ENCODE assay signal across 17 cellular contexts in the genomic region with DNA sequence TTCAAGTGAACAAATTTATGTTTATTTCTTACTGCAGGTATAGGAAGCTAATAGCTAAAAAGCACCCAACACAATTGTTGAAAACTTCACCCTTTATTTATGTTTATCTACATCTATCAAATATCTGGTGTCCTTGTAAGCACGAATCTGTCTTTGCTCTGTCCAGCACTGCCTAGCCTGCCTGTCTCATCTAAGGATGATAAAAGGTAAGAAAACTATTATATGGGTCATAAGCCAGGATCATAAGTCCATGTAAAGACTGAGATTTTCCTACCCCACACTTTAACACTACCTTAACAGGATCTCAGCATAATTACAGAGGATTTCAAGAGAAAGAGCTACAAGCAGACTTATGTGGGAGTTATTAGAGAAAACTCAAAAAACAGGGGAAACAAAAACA.
DNase-seq lines count a peak whose midpoint lies in the region; ATAC-seq and TF ChIP-seq lines count a peak whose summit lies in the region.
"Had no signal": no experiment of that assay in that cellular context is flagged by ENCODE, and none has a peak within 500 bp of the region (broad histone marks: within the 10 kb centered on the region; RNA-seq: fewer than 3 reads in every experiment).

No MANE protein-coding gene starts in this region.

- intact Hi-C loops in mucosa of descending colon (cut with DNase I, micrococcal nuclease), result no loop called here

- no peak for TF ChIP-seq CTCF in VCaP (conservative IDR thresholded peaks at IDR 0.05)
- no peak for TF ChIP-seq CTCF in mucosa of descending colon (IDR thresholded peaks at IDR 0.05)

- H3K4me3 ChIP-seq in mucosa of descending colon, result no peak overlapping the region
- H3K4me3 ChIP-seq: HAP-1 had no signal

- H3K9me3 ChIP-seq in mucosa of descending colon, result no peaks in the 10 kb centered on the region
- H3K9me3 ChIP-seq: HAP-1 had no signal

- peak overlapping the region; percentile 66 for H3K27ac ChIP-seq in VCaP

- peak; percentile 63 for ATAC-seq in mucosa of descending colon
- no peak for ATAC-seq in GM21381 (IDR thresholded peaks at IDR 0.05; ENCODE audit: unreplicated experiment)
- no peak for ATAC-seq in GM21619 (IDR thresholded peaks at IDR 0.05; ENCODE audit: unreplicated experiment)

- DNase-seq in mucosa of descending colon, result peak in 1 of 3 donors; percentile 12
- DNase-seq in central memory CD4-positive, alpha-beta T cell, result no peak
- DNase-seq in activated CD8-positive, alpha-beta memory T cell treated with anti-CD3 and anti-CD28 coated beads, Interleukin-2, amount 50 U/mL, for 4 hours, result no peak
- DNase-seq: C1 segment of cervical spinal cord; Calu3; CD4-positive, alpha-beta memory T cell; COR-L47; DMS53; DMS79 treated with DMSO at 0.1 percent for 48 hours; GF-D8; GOT3; HFFc6 had no signal

- no peaks in the 10 kb centered on the region for H3K36me3 ChIP-seq in mucosa of descending colon (ENCODE audit: low read depth)
- H3K36me3 ChIP-seq: HAP-1 had no signal

- peaks cover 8% of the 10 kb centered on the region for H3K4me1 ChIP-seq in mucosa of descending colon (ENCODE audit: low read depth)
- H3K4me1 ChIP-seq: HAP-1 had no signal

- TF ChIP-seq RAD21 in Ishikawa (IDR thresholded peaks at IDR 0.05; ENCODE audit: low read depth), result no peak

- TF ChIP-seq EP300 in Ishikawa (IDR thresholded peaks at IDR 0.05; ENCODE audit: borderline replicate concordance), result no peak

TF ChIP-seq in Ishikawa, 13 proteins besides CTCF, POLR2A, EP300 and RAD21:
- TF ChIP-seq TCF12 (IDR thresholded peaks at IDR 0.05; ENCODE audit: low read depth), result no peak
- TF ChIP-seq, protein P1, sequence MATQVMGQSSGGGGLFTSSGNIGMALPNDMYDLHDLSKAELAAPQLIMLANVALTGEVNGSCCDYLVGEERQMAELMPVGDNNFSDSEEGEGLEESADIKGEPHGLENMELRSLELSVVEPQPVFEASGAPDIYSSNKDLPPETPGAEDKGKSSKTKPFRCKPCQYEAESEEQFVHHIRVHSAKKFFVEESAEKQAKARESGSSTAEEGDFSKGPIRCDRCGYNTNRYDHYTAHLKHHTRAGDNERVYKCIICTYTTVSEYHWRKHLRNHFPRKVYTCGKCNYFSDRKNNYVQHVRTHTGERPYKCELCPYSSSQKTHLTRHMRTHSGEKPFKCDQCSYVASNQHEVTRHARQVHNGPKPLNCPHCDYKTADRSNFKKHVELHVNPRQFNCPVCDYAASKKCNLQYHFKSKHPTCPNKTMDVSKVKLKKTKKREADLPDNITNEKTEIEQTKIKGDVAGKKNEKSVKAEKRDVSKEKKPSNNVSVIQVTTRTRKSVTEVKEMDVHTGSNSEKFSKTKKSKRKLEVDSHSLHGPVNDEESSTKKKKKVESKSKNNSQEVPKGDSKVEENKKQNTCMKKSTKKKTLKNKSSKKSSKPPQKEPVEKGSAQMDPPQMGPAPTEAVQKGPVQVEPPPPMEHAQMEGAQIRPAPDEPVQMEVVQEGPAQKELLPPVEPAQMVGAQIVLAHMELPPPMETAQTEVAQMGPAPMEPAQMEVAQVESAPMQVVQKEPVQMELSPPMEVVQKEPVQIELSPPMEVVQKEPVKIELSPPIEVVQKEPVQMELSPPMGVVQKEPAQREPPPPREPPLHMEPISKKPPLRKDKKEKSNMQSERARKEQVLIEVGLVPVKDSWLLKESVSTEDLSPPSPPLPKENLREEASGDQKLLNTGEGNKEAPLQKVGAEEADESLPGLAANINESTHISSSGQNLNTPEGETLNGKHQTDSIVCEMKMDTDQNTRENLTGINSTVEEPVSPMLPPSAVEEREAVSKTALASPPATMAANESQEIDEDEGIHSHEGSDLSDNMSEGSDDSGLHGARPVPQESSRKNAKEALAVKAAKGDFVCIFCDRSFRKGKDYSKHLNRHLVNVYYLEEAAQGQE (IDR thresholded peaks at IDR 0.05; ENCODE audit: low read depth), result peak; percentile 31; the same call in 1 of the 2 replicates
